ENCODE assay signal across 1 cellular context in the genomic region with DNA sequence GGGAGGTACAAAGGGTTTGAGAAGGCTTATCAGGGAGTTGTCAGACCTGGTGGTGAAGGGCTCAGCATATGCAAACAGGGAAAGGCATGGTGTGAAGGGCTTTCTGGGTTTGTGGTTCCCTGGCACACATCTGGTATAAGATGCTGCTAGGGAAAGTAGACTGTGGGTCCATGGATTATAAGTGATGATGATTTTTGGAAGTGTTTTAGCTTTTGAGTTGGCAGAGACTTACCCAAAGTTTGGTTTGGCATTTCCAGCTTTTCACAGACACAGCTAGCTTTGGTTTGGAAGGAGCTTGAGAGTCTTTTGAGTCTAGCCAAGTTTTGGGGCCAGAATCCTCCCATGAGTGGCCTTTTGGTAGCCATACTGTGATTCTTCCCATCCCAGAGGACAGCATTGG.
A peak's percentile ranks its signal among the peaks of the same experiment; 100 is the strongest.
TF ChIP-seq lines count a peak whose summit lies in the region.

No MANE protein-coding gene starts in this region.

TF ChIP-seq in GM12878, 131 proteins besides CTCF, POLR2A, EP300 and RAD21:
- TF ChIP-seq POLR2AphosphoS5 (IDR thresholded peaks at IDR 0.05; ENCODE audit: low read length) (0 out of 2 replicates have a peak, but pooled peaks have one; percentile 50), MYB (IDR thresholded peaks at IDR 0.05; ENCODE audit: borderline replicate concordance, low read depth, low read length) (no peak)
TF ChIP-seq in GM12878: peak in this region for 1.
